In the genomic region with DNA sequence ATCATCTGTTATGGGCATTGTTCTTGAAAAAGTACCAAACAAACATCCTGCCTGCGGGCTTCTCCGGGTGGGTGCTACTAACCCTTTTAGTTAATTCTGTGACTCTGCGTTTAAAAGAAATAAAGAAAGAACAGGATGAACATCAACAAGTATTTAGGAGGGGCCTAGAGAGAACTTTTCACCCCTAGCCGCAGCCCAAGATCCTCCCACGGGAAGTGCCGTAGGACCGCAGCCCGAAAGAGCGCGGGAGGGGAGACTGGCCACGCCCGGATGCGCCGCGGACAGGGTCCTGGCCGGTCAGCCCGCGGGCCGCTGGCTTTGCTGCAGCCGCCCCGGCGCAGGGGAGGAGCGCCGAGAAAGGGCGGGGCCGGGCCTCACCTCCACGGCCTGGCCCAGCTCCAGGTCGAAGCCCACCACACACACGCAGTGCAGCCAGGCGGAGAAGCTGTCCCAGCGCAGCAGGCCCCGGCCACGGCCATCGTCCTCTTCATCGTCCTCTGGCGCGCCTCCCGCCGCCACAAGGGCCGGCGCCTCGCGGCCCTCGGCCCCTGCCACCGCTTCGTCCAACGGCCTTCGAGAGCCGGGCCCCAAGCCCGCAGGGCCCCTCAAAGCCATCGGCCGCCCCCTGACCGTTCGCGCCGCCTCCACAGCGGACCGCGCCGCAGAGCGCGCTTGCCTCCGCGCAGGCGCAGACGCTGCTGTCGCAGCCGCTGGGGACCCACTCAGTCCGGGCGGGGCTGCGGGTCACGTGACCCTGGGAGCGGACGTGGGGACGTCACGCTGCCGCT, we compare ENCODE assay signal across 1 cellular context.
A peak's percentile ranks its signal among the peaks of the same experiment; 100 is the strongest.
TF ChIP-seq lines count a peak whose summit lies in the region.

A gene with protein sequence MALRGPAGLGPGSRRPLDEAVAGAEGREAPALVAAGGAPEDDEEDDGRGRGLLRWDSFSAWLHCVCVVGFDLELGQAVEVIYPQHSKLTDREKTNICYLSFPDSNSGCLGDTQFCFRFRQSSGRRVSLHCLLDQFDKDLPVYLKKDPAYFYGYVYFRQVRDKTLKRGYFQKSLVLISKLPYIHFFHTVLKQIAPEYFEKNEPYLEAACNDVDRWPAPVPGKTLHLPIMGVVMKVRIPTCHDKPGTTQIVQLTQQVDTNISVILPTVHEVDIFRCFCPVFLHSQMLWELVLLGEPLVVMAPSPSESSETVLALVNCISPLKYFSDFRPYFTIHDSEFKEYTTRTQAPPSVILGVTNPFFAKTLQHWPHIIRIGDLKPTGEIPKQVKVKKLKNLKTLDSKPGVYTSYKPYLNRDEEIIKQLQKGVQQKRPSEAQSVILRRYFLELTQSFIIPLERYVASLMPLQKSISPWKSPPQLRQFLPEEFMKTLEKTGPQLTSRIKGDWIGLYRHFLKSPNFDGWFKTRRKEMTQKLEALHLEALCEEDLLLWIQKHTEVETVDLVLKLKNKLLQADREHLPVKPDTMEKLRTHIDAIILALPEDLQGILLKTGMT (minus strand): TSS at position 674 of the 788 bp plus-strand sequence. CDS start 59 bp downstream, at position 615.

TF ChIP-seq in HepG2, 621 proteins besides CTCF, POLR2A, EP300 and RAD21 (continued from another document and continues in another):
- TF ChIP-seq, protein P1, sequence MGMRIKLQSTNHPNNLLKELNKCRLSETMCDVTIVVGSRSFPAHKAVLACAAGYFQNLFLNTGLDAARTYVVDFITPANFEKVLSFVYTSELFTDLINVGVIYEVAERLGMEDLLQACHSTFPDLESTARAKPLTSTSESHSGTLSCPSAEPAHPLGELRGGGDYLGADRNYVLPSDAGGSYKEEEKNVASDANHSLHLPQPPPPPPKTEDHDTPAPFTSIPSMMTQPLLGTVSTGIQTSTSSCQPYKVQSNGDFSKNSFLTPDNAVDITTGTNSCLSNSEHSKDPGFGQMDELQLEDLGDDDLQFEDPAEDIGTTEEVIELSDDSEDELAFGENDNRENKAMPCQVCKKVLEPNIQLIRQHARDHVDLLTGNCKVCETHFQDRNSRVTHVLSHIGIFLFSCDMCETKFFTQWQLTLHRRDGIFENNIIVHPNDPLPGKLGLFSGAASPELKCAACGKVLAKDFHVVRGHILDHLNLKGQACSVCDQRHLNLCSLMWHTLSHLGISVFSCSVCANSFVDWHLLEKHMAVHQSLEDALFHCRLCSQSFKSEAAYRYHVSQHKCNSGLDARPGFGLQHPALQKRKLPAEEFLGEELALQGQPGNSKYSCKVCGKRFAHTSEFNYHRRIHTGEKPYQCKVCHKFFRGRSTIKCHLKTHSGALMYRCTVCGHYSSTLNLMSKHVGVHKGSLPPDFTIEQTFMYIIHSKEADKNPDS (CRISPR knock-in tag; IDR thresholded peaks at IDR 0.05), result no peak
- TF ChIP-seq ZFAT (CRISPR knock-in tag; conservative IDR thresholded peaks at IDR 0.05), result peak; percentile 90; the same call in 1 of the 2 replicates
- TF ChIP-seq HMGA1 (CRISPR knock-in tag; conservative IDR thresholded peaks at IDR 0.05), result no peak
- no peak; the same call in 1 of the 2 replicates for TF ChIP-seq NAIF1 (CRISPR knock-in tag; IDR thresholded peaks at IDR 0.05; ENCODE audit: borderline replicate concordance)
- TF ChIP-seq, protein P2, sequence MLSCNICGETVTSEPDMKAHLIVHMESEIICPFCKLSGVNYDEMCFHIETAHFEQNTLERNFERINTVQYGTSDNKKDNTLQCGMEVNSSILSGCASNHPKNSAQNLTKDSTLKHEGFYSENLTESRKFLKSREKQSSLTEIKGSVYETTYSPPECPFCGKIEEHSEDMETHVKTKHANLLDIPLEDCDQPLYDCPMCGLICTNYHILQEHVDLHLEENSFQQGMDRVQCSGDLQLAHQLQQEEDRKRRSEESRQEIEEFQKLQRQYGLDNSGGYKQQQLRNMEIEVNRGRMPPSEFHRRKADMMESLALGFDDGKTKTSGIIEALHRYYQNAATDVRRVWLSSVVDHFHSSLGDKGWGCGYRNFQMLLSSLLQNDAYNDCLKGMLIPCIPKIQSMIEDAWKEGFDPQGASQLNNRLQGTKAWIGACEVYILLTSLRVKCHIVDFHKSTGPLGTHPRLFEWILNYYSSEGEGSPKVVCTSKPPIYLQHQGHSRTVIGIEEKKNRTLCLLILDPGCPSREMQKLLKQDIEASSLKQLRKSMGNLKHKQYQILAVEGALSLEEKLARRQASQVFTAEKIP (CRISPR knock-in tag; IDR thresholded peaks at IDR 0.05; ENCODE audit: borderline replicate concordance), result no peak
- TF ChIP-seq RFX5 (IDR thresholded peaks at IDR 0.05; ENCODE audit: low read depth, low read length), result no peak
- TF ChIP-seq IKZF1 (IDR thresholded peaks at IDR 0.05), result no peak
- TF ChIP-seq ZNF335 (CRISPR knock-in tag; IDR thresholded peaks at IDR 0.05), result 0 out of 2 replicates have a peak, but pooled peaks have one; percentile 36
- no peak for TF ChIP-seq KDM1A (CRISPR knock-in tag; IDR thresholded peaks at IDR 0.05)
- TF ChIP-seq CEBPB (IDR thresholded peaks at IDR 0.05; ENCODE audit: borderline replicate concordance, low read depth, low read length), result no peak
- no peak for TF ChIP-seq CENPX (CRISPR knock-in tag; IDR thresholded peaks at IDR 0.05)
- TF ChIP-seq, protein P3, sequence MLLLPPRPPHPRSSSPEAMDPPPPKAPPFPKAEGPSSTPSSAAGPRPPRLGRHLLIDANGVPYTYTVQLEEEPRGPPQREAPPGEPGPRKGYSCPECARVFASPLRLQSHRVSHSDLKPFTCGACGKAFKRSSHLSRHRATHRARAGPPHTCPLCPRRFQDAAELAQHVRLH (CRISPR knock-in tag; IDR thresholded peaks at IDR 0.05; ENCODE audit: borderline replicate concordance, low read depth), result peak; percentile 41; the same call in 1 of the 2 replicates
- peak; percentile 42 for TF ChIP-seq TBL1XR1 (IDR thresholded peaks at IDR 0.05; ENCODE audit: borderline replicate concordance, low read length, partially characterized antibody)
- 0 out of 2 replicates have a peak, but pooled peaks have one; percentile 37 for TF ChIP-seq ZNF577 (CRISPR knock-in tag; IDR thresholded peaks at IDR 0.05; ENCODE audit: borderline replicate concordance, low read depth)
- TF ChIP-seq REL (CRISPR knock-in tag; conservative IDR thresholded peaks at IDR 0.05), result peak; percentile 89; the same call in 1 of the 2 replicates
- TF ChIP-seq, protein P4, sequence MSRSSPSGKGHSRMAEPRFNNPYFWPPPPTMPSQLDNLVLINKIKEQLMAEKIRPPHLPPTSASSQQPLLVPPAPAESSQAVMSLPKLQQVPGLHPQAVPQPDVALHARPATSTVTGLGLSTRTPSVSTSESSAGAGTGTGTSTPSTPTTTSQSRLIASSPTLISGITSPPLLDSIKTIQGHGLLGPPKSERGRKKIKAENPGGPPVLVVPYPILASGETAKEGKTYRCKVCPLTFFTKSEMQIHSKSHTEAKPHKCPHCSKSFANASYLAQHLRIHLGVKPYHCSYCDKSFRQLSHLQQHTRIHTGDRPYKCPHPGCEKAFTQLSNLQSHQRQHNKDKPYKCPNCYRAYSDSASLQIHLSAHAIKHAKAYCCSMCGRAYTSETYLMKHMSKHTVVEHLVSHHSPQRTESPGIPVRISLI (CRISPR knock-in tag; IDR thresholded peaks at IDR 0.05; ENCODE audit: borderline replicate concordance), result no peak; the same call in 1 of the 2 replicates
- TF ChIP-seq ZNF558 (CRISPR knock-in tag; IDR thresholded peaks at IDR 0.05; ENCODE audit: borderline replicate concordance), result no peak; the same call in 1 of the 2 replicates
- TF ChIP-seq MAFK (conservative IDR thresholded peaks at IDR 0.05 in 1 of 2, IDR thresholded peaks at IDR 0.05 in 1 of 2; ENCODE audit: low read length in 2 of 2), result no peak
- TF ChIP-seq NFYB (CRISPR knock-in tag; IDR thresholded peaks at IDR 0.05), result peak; percentile 28; the same call in 1 of the 2 replicates
- TF ChIP-seq, protein P5, sequence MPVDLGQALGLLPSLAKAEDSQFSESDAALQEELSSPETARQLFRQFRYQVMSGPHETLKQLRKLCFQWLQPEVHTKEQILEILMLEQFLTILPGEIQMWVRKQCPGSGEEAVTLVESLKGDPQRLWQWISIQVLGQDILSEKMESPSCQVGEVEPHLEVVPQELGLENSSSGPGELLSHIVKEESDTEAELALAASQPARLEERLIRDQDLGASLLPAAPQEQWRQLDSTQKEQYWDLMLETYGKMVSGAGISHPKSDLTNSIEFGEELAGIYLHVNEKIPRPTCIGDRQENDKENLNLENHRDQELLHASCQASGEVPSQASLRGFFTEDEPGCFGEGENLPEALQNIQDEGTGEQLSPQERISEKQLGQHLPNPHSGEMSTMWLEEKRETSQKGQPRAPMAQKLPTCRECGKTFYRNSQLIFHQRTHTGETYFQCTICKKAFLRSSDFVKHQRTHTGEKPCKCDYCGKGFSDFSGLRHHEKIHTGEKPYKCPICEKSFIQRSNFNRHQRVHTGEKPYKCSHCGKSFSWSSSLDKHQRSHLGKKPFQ (CRISPR knock-in tag; IDR thresholded peaks at IDR 0.05; ENCODE audit: insufficient replicate concordance), result peak; percentile 71
- no peak for TF ChIP-seq ZNF567 (CRISPR knock-in tag; IDR thresholded peaks at IDR 0.05; ENCODE audit: borderline replicate concordance)
- TF ChIP-seq JUND (CRISPR knock-in tag; IDR thresholded peaks at IDR 0.05), result no peak
- TF ChIP-seq ZBTB38 (CRISPR knock-in tag; IDR thresholded peaks at IDR 0.05), result peak; percentile 86; the same call in 1 of the 2 replicates
- no peak for TF ChIP-seq ZNF260 (CRISPR knock-in tag; IDR thresholded peaks at IDR 0.05; ENCODE audit: borderline replicate concordance, low read depth)
- no peak for TF ChIP-seq ATAD3A (CRISPR knock-in tag; IDR thresholded peaks at IDR 0.05)
- peak; percentile 50; the same call in 1 of the 2 replicates for TF ChIP-seq DMAP1 (CRISPR knock-in tag; IDR thresholded peaks at IDR 0.05)
- TF ChIP-seq FOXA3 (CRISPR knock-in tag; IDR thresholded peaks at IDR 0.05), result peak; percentile 31; the same call in 1 of the 2 replicates
- no peak for TF ChIP-seq ZNF839 (CRISPR knock-in tag; IDR thresholded peaks at IDR 0.05; ENCODE audit: borderline replicate concordance)
- peak; percentile 46; the same call in 1 of the 2 replicates for TF ChIP-seq AKAP8 (CRISPR knock-in tag; IDR thresholded peaks at IDR 0.05)
- TF ChIP-seq, protein P6, sequence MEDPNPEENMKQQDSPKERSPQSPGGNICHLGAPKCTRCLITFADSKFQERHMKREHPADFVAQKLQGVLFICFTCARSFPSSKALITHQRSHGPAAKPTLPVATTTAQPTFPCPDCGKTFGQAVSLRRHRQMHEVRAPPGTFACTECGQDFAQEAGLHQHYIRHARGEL (CRISPR knock-in tag; IDR thresholded peaks at IDR 0.05), result no peak
- TF ChIP-seq HIVEP1 (CRISPR knock-in tag; IDR thresholded peaks at IDR 0.05), result no peak
- TF ChIP-seq, protein P7, sequence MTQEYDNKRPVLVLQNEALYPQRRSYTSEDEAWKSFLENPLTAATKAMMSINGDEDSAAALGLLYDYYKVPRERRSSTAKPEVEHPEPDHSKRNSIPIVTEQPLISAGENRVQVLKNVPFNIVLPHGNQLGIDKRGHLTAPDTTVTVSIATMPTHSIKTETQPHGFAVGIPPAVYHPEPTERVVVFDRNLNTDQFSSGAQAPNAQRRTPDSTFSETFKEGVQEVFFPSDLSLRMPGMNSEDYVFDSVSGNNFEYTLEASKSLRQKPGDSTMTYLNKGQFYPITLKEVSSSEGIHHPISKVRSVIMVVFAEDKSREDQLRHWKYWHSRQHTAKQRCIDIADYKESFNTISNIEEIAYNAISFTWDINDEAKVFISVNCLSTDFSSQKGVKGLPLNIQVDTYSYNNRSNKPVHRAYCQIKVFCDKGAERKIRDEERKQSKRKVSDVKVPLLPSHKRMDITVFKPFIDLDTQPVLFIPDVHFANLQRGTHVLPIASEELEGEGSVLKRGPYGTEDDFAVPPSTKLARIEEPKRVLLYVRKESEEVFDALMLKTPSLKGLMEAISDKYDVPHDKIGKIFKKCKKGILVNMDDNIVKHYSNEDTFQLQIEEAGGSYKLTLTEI (CRISPR knock-in tag; conservative IDR thresholded peaks at IDR 0.05), result no peak
- TF ChIP-seq CHD4 (IDR thresholded peaks at IDR 0.05; ENCODE audit: borderline replicate concordance, low read length), result no peak
- TF ChIP-seq GABPA (IDR thresholded peaks at IDR 0.05; ENCODE audit: low read depth, low read length), result no peak
- 0 out of 2 replicates have a peak, but pooled peaks have one; percentile 30 for TF ChIP-seq GABPA (CRISPR knock-in tag; IDR thresholded peaks at IDR 0.05; ENCODE audit: low read depth)
- no peak for TF ChIP-seq TCF7L2 (IDR thresholded peaks at IDR 0.05; ENCODE audit: low read depth, low read length)
- TF ChIP-seq ZNF570 (CRISPR knock-in tag; IDR thresholded peaks at IDR 0.05; ENCODE audit: borderline replicate concordance), result no peak
- TF ChIP-seq CBFB (CRISPR knock-in tag; IDR thresholded peaks at IDR 0.05), result peak; percentile 77; the same call in 1 of the 2 replicates
- TF ChIP-seq PHF8 (CRISPR knock-in tag; IDR thresholded peaks at IDR 0.05), result peak; percentile 92
- TF ChIP-seq ZNF563 (CRISPR knock-in tag; IDR thresholded peaks at IDR 0.05), result peak; percentile 95; the same call in 1 of the 2 replicates
- TF ChIP-seq, protein P8, sequence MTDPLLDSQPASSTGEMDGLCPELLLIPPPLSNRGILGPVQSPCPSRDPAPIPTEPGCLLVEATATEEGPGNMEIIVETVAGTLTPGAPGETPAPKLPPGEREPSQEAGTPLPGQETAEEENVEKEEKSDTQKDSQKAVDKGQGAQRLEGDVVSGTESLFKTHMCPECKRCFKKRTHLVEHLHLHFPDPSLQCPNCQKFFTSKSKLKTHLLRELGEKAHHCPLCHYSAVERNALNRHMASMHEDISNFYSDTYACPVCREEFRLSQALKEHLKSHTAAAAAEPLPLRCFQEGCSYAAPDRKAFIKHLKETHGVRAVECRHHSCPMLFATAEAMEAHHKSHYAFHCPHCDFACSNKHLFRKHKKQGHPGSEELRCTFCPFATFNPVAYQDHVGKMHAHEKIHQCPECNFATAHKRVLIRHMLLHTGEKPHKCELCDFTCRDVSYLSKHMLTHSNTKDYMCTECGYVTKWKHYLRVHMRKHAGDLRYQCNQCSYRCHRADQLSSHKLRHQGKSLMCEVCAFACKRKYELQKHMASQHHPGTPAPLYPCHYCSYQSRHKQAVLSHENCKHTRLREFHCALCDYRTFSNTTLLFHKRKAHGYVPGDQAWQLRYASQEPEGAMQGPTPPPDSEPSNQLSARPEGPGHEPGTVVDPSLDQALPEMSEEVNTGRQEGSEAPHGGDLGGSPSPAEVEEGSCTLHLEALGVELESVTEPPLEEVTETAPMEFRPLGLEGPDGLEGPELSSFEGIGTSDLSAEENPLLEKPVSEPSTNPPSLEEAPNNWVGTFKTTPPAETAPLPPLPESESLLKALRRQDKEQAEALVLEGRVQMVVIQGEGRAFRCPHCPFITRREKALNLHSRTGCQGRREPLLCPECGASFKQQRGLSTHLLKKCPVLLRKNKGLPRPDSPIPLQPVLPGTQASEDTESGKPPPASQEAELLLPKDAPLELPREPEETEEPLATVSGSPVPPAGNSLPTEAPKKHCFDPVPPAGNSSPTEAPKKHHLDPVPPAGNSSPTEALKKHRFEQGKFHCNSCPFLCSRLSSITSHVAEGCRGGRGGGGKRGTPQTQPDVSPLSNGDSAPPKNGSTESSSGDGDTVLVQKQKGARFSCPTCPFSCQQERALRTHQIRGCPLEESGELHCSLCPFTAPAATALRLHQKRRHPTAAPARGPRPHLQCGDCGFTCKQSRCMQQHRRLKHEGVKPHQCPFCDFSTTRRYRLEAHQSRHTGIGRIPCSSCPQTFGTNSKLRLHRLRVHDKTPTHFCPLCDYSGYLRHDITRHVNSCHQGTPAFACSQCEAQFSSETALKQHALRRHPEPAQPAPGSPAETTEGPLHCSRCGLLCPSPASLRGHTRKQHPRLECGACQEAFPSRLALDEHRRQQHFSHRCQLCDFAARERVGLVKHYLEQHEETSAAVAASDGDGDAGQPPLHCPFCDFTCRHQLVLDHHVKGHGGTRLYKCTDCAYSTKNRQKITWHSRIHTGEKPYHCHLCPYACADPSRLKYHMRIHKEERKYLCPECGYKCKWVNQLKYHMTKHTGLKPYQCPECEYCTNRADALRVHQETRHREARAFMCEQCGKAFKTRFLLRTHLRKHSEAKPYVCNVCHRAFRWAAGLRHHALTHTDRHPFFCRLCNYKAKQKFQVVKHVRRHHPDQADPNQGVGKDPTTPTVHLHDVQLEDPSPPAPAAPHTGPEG (CRISPR knock-in tag; IDR thresholded peaks at IDR 0.05), result peak; percentile 88
- TF ChIP-seq MEF2D (CRISPR knock-in tag; IDR thresholded peaks at IDR 0.05), result no peak
- no peak for TF ChIP-seq HNRNPH1 (optimal IDR thresholded peaks at IDR 0.05; ENCODE audit: low read depth, low read length)
